Comparison of ENCODE assay signal across 1 cellular context in the genomic region with DNA sequence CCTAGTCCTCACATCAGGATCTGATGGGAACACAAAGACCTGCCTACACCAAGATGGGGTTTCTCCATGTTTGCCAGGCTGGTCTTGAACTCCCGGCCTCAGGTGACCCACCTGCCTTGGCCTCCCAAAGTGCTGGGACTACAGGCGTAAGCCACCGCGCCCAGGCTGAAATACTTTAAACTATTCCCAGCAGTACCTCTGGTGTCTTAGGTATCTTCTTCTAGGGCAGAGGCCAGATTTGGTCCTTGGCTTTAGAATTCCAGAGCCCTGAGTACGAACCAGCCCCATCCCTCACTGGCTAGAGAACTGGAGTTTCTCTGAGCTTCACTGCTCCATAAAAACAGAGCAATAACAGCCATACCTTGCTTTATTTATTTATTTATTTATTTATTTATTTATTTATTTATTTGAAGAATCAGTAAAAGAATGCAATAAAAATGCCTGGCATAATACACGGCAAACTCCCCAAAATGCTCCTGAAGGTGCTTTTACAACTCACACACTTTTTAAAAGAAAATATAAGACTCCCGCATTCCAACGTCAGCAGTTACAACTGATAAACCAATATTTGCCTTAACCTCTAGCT.
TF ChIP-seq lines count a peak whose summit lies in the region.

No MANE protein-coding gene starts in this region.

TF ChIP-seq in GM23338, 12 proteins besides CTCF, POLR2A, EP300 and RAD21 (continued from another document):
- TF ChIP-seq REST (IDR thresholded peaks at IDR 0.05; ENCODE audit: unreplicated experiment) (no peak), EZH2 (IDR thresholded peaks at IDR 0.05; ENCODE audit: low read depth, unreplicated experiment) (no peak), JUNB (IDR thresholded peaks at IDR 0.05; ENCODE audit: unreplicated experiment) (no peak), NANOG (IDR thresholded peaks at IDR 0.05; ENCODE audit: borderline replicate concordance) (no peak), ZNF462 (CRISPR knock-in tag; IDR thresholded peaks at IDR 0.05) (no peak), POLR2AphosphoS5 (IDR thresholded peaks at IDR 0.05; ENCODE audit: low read depth) (no peak)
